Comparison of ENCODE assay signal across 17 cellular contexts in the genomic region with DNA sequence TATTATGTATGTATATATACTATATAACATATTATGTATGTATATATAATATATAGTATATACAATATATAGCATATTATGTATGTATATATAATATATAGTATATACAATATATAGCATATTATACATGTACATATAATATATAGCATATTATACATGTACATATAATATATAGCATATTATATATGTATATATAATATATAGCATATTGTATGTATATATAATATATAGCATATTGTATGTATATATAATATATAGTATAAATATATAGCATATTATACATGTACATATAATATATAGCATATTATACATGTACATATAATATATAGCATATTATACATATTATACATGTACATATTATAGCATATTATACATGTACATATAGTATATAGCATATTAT. TPM values are rescaled to one million over a fixed set of nuclear protein-coding genes. Genes with fewer than 3 reads are reported as not detected.
"Had no signal": no experiment of that assay in that cellular context is flagged by ENCODE, and none has a peak within 500 bp of the region (broad histone marks: within the 10 kb centered on the region; RNA-seq: fewer than 3 reads in every experiment).

No MANE protein-coding gene starts in this region.

RNA-seq across cellular contexts. Expression of a gene that starts 13.9 kb away (rescaled TPM):
- total RNA-seq: osteoblast, pulmonary artery endothelial cell had no signal
- polyA plus RNA-seq: neural cell had no signal

RNA-seq across cellular contexts. Expression of a gene that starts 17.8 kb away (rescaled TPM):
- total RNA-seq: natural killer cell, occipital lobe, osteoblast, ovary, posterior vena cava, pulmonary artery endothelial cell, right atrium auricular region, sciatic nerve, stomach, subcutaneous adipose tissue, temporal lobe, thoracic aorta, tibial nerve, upper lobe of left lung, ureter, vagina had no signal
- polyA plus RNA-seq: neural cell, ovary, stomach had no signal
